8 cellular contexts compared by ENCODE assay signal in the genomic region with DNA sequence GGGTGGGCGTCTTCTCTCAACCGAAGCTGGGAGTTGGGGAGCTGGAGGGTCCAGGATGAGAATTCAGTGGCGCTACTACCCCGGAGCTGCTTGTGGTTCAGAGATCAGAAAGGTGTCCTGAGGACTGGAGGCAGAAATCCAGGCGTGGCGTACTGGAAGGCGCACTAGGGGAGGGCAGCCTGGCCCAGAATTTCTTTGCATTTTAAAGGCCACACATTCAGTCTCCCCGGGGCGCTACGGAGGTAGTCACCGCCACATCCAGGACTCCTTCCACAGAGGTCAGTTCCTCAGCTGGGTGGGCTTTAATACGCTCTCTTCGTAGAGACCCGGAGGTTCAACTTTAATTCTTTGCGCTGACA. TPM values are rescaled to one million over a fixed set of nuclear protein-coding genes. Genes with fewer than 3 reads are reported as not detected.
DNase-seq lines count a peak whose midpoint lies in the region; ATAC-seq and TF ChIP-seq lines count a peak whose summit lies in the region.

No MANE protein-coding gene starts in this region.

- H3K27me3 ChIP-seq in heart left ventricle (peaks cover 0 to 55% (median 16%) of the 10 kb centered on the region in 9 donors), sigmoid colon (peaks cover 0 to 12% (median 9%) of the 10 kb centered on the region in 3 donors)

- peaks cover 2% of the 10 kb centered on the region for H3K27me3 Mint-ChIP-seq in activated CD4-positive, alpha-beta T cell treated with anti-CD3 and anti-CD28 coated beads, Interleukin-2, amount 10 ng/mL, durations not matched to agents 7 days and 5 days

- H3K27ac Mint-ChIP-seq in activated CD4-positive, alpha-beta T cell treated with anti-CD3 and anti-CD28 coated beads, Interleukin-2, amount 10 ng/mL, durations not matched to agents 7 days and 5 days: peak overlapping the region; percentile 97

- peak; percentile 8 to 23 for DNase-seq in AML-193 (lab: John Stamatoyannopoulos, UW)
- DNase-seq in activated CD4-positive, alpha-beta T cell treated with anti-CD3 and anti-CD28 coated beads, Interleukin-2, amount 10 ng/mL, durations not matched to agents 7 days and 5 days: no peak
- DNase-seq in heart left ventricle: peak in 2 of 5 donors; percentile 17 to 27
- peak; percentile 57 for DNase-seq in sigmoid colon
- no peak for DNase-seq in NCI-H1048 (lab: John Stamatoyannopoulos, UW)
- DNase-seq in NCI-H82 (lab: John Stamatoyannopoulos, UW): no peak

- no peak for TF ChIP-seq CTCF in heart left ventricle (IDR thresholded peaks at IDR 0.05)
- TF ChIP-seq CTCF in sigmoid colon (IDR thresholded peaks at IDR 0.05): no peak

- TF ChIP-seq POLR2A in heart left ventricle (IDR thresholded peaks at IDR 0.05) (no peak), sigmoid colon (IDR thresholded peaks at IDR 0.05) (no peak)

- CTCF ChIA-PET in activated CD4-positive, alpha-beta T cell treated with anti-CD3 and anti-CD28 coated beads, Interleukin-2, amount 10 ng/mL, durations not matched to agents 7 days and 5 days (lab: Charles Lee): interaction anchor here (0.9 to 2.8 kb wide), 6 partner anchors 10 to 92 kb away, joined by 3 to 11 read pairs (median 7); no protein-coding TSS in a partner anchor

- intact Hi-C loops in heart left ventricle (cut with DNase I): loop anchor here in 1 of 10 donors (10.0 kb wide), 1 partner anchor 83 kb away; no protein-coding TSS in a partner anchor
- intact Hi-C loops in sigmoid colon (cut with DNase I): no loop called here

- H3K4me1 ChIP-seq in heart left ventricle (peaks cover 0 to 54% (median 7%) of the 10 kb centered on the region in 12 donors), sigmoid colon (peaks cover 0 to 19% (median 15%) of the 10 kb centered on the region in 4 donors)

- peak overlapping the region in 2 of 12 donors; percentile 68 to 81 for H3K27ac ChIP-seq in heart left ventricle
- H3K27ac ChIP-seq in sigmoid colon: peak overlapping the region; percentile 29 to 67 (median 44)

- H3K4me1 Mint-ChIP-seq in activated CD4-positive, alpha-beta T cell treated with anti-CD3 and anti-CD28 coated beads, Interleukin-2, amount 10 ng/mL, durations not matched to agents 7 days and 5 days: peaks cover 70% of the 10 kb centered on the region

- H3K9me3 ChIP-seq in heart left ventricle: no peaks in the 10 kb centered on the region
- no peaks in the 10 kb centered on the region for H3K9me3 ChIP-seq in sigmoid colon

- POLR2A ChIA-PET in activated CD4-positive, alpha-beta T cell treated with anti-CD3 and anti-CD28 coated beads, Interleukin-2, amount 10 ng/mL, durations not matched to agents 7 days and 5 days (lab: Charles Lee): interaction anchor here (1.5 kb wide), 1 partner anchor 93 kb away, joined by 4 read pairs; no protein-coding TSS in a partner anchor

- WGBS in heart left ventricle, 4 donors: 0 to 2% (median 2%) methylated on average over 6 to 15 of the region's 15 CpGs
- 1 to 2% methylated on average over 15 of the region's 15 CpGs for WGBS in sigmoid colon, 2 donors

- H3K9me3 Mint-ChIP-seq in activated CD4-positive, alpha-beta T cell treated with anti-CD3 and anti-CD28 coated beads, Interleukin-2, amount 10 ng/mL, durations not matched to agents 7 days and 5 days: no peaks in the 10 kb centered on the region

- peaks cover 12% of the 10 kb centered on the region for H3K36me3 Mint-ChIP-seq in activated CD4-positive, alpha-beta T cell treated with anti-CD3 and anti-CD28 coated beads, Interleukin-2, amount 10 ng/mL, durations not matched to agents 7 days and 5 days (ENCODE audit: low read depth)

- peak overlapping the region; percentile 16 to 70 (median 54) for H3K4me3 ChIP-seq in heart left ventricle
- peak overlapping the region; percentile 20 to 60 (median 51) for H3K4me3 ChIP-seq in sigmoid colon

- no peaks in the 10 kb centered on the region for H3K36me3 ChIP-seq in heart left ventricle
- no peaks in the 10 kb centered on the region for H3K36me3 ChIP-seq in sigmoid colon

- no peak for TF ChIP-seq EP300 in sigmoid colon (IDR thresholded peaks at IDR 0.05)

- ATAC-seq in GM19372 (IDR thresholded peaks at IDR 0.05; ENCODE audit: low read depth, unreplicated experiment) (peak; percentile 9), HG03439 (IDR thresholded peaks at IDR 0.05; ENCODE audit: unreplicated experiment) (peak; percentile 26), heart left ventricle (peak in 2 of 4 donors; percentile 33 to 44)

- H3K4me3 Mint-ChIP-seq in activated CD4-positive, alpha-beta T cell treated with anti-CD3 and anti-CD28 coated beads, Interleukin-2, amount 10 ng/mL, durations not matched to agents 7 days and 5 days: peak overlapping the region; percentile 90

RNA-seq across cellular contexts. Expression of gene MCTP2, which starts 0.3 kb away (rescaled TPM):
- 10 to 100 TPM; 17.0 to 17.2 TPM for total RNA-seq in activated CD4-positive, alpha-beta T cell treated with anti-CD3 and anti-CD28 coated beads, Interleukin-2, amount 10 ng/mL, durations not matched to agents 7 days and 5 days
- 10 to 100 TPM in 1 of 9 donors, 1 to 10 TPM in 5, under 1 TPM in 3; 0.35 to 12.1 (median 6.3) TPM for total RNA-seq in heart left ventricle
- 1 to 10 TPM in 1 of 2 donors, under 1 TPM in 1; 0.57 to 1.1 TPM for polyA plus RNA-seq in heart left ventricle
- 1 to 10 TPM; 1.5 to 4.4 (median 1.9) TPM for total RNA-seq in sigmoid colon
- polyA plus RNA-seq in sigmoid colon: 10 to 100 TPM in 2 of 3 donors, 1 to 10 TPM in 1; 7.2 to 12.2 (median 12.0) TPM

Comparison
In these comparisons a context has a peak if more than half of its experiments do, and no peak if none do; other contexts are left out.
1. DNase-seq: peak in AML-193 (2 of 2) and sigmoid colon (single experiment); none in activated CD4-positive, alpha-beta T cell treated with anti-CD3 and anti-CD28 coated beads, Interleukin-2, amount 10 ng/mL, durations not matched to agents 7 days and 5 days (single experiment), NCI-H1048 (single experiment) and NCI-H82 (single experiment).